9 cellular contexts compared by ENCODE assay signal in genomic region chr7:90621130-90621891, GRCh38.
DNase-seq lines count a peak whose midpoint lies in the region; ATAC-seq and TF ChIP-seq lines count a peak whose summit lies in the region.
"Had no signal": no experiment of that assay in that cellular context is flagged by ENCODE, and none has a peak within 500 bp of the region (broad histone marks: within the 10 kb centered on the region; RNA-seq: fewer than 3 reads in every experiment).

No MANE protein-coding gene starts in this region.

- POLR2A ChIA-PET in HEK293T (lab: Yijun Ruan, JAX) = no interaction called here

- peak; percentile 83 for ATAC-seq in GM21723 (IDR thresholded peaks at IDR 0.05; ENCODE audit: unreplicated experiment)
- ATAC-seq in HG03565 (IDR thresholded peaks at IDR 0.05; ENCODE audit: unreplicated experiment) = peak; percentile 70

- DNase-seq in GM10266 (ENCODE audit: extremely low spot score) (peak; percentile 24), iris pigment epithelial cell (ENCODE audit: low read depth) (peak; percentile 33), HEK293T (ENCODE audit: extremely low spot score) (no peak), OCI-M1 (lab: John Stamatoyannopoulos, UW) (no peak), iPS-NIHi7 (ENCODE audit: extremely low spot score) (no peak)
- no peak for DNase-seq in stimulated activated CD8-positive, alpha-beta memory T cell treated with anti-CD3 and anti-CD28 coated beads, Interleukin-4, amount 100 ng/mL, for 48 hours
- DNase-seq: CD4-positive, alpha-beta memory T cell had no signal

- CTCF ChIA-PET in HEK293T (lab: Yijun Ruan, JAX) = no interaction called here

- TF ChIP-seq CTCF in GM10266 (IDR thresholded peaks at IDR 0.05; ENCODE audit: control insufficient read depth, insufficient read depth, low read depth, missing control alignments) = no peak

TF ChIP-seq in HEK293T, 16 proteins besides CTCF, POLR2A, EP300 and RAD21:
- no peak for TF ChIP-seq FOXA1 (IDR thresholded peaks at IDR 0.05)
- no peak for TF ChIP-seq SUZ12 (IDR thresholded peaks at IDR 0.05)
TF ChIP-seq in HEK293T: peak in this region for 0.

Comparison
In these comparisons a context has a peak if more than half of its experiments do, and no peak if none do; other contexts are left out.
1. DNase-seq: peak in GM10266 (single experiment) and iris pigment epithelial cell (single experiment); none in HEK293T (single experiment), stimulated activated CD8-positive, alpha-beta memory T cell treated with anti-CD3 and anti-CD28 coated beads, Interleukin-4, amount 100 ng/mL, for 48 hours (single experiment), OCI-M1 (single experiment) and iPS-NIHi7 (single experiment).